In the genomic region with DNA sequence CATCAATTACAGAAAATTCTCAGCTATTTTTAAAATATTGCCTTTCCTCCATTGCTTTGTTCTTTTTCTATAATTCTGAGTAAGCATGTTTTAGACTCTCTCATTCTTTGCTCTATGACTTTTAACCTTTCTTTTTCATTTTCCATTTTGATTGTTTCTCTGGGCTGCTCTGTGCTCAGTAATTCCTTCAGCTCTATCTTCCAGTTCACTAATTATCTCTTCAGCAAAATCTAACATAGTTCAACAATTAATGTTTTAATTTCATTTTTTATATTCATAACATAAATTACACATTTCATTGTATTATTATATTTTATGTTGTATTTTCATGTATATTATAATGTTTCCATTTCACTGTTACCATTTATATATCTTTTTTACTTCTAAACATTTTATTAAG, we compare ENCODE assay signal across 26 cellular contexts.
"Had no signal": no experiment of that assay in that cellular context is flagged by ENCODE, and none has a peak within 500 bp of the region (broad histone marks: within the 10 kb centered on the region; RNA-seq: fewer than 3 reads in every experiment).

No MANE protein-coding gene starts in this region.

- H3K4me3 ChIP-seq: colonic mucosa, gastrocnemius medialis, heart right ventricle, hepatocyte had no signal

- H3K4me1 ChIP-seq: colonic mucosa, gastrocnemius medialis, heart right ventricle had no signal

- H3K9me3 ChIP-seq: colonic mucosa, gastrocnemius medialis had no signal

- ATAC-seq: activated T-cell treated with anti-CD3 and anti-CD28 coated beads, Interleukin-2, amount 50 U/mL, for 72 hours; esophagus mucosa; gastrocnemius medialis; heart right ventricle; WTC11 had no signal

- FAIRE-seq: astrocyte had no signal

- H3K27me3 ChIP-seq: colonic mucosa, gastrocnemius medialis, heart right ventricle, hepatocyte had no signal

- H3K27ac ChIP-seq: colonic mucosa, gastrocnemius medialis, heart right ventricle, hepatocyte, VCaP had no signal

- DNase-seq: activated CD4-positive, alpha-beta memory T cell treated with anti-CD3 and anti-CD28 coated beads, Interleukin-2, amount 10 ng/mL, durations not matched to agents 7 days and 5 days; activated CD4-positive, alpha-beta T cell treated with anti-CD3 and anti-CD28 coated beads for 1 hour; activated CD4-positive, alpha-beta T cell treated with anti-CD3 and anti-CD28 coated beads for 4 hours; activated CD4-positive, alpha-beta T cell treated with anti-CD3 and anti-CD28 coated beads, Interleukin-2, amount 10 ng/mL, durations not matched to agents 7 days and 5 days; activated CD4-positive, alpha-beta T cell treated with anti-CD3 and anti-CD28 coated beads, Interleukin-2, amount 50 U/mL, for 4 hours; activated CD8-positive, alpha-beta memory T cell treated with anti-CD3 and anti-CD28 coated beads, Interleukin-2, amount 50 U/mL, for 48 hours; activated gamma-delta T cell; activated naive CD4-positive, alpha-beta T cell; activated naive CD4-positive, alpha-beta T cell treated with anti-CD3 and anti-CD28 coated beads, Interleukin-2, amount 50 U/mL, for 16 hours; activated T-cell treated with anti-CD3 and anti-CD28 coated beads for 4 hours; activated T-cell treated with anti-CD3 and anti-CD28 coated beads, Interleukin-2, amount 50 U/mL, for 24 hours; activated T-cell treated with anti-CD3 and anti-CD28 coated beads, Interleukin-2, amount 50 U/mL, for 72 hours; amniotic stem cell; anterior cingulate cortex; caudate nucleus; colonic mucosa; effector CD8-positive, alpha-beta T cell; foreskin fibroblast; gastrocnemius medialis; heart right ventricle; T-helper 2 cell had no signal

- H3K36me3 ChIP-seq: colonic mucosa, gastrocnemius medialis, heart right ventricle had no signal
